ENCODE assay signal across 17 cellular contexts in genomic region chrX:17459596-17459995, GRCh38.
DNase-seq lines count a peak whose midpoint lies in the region; ATAC-seq and TF ChIP-seq lines count a peak whose summit lies in the region.
"Had no signal": no experiment of that assay in that cellular context is flagged by ENCODE, and none has a peak within 500 bp of the region (broad histone marks: within the 10 kb centered on the region; RNA-seq: fewer than 3 reads in every experiment).

No MANE protein-coding gene starts in this region.

- TF ChIP-seq CTCF in fibroblast of villous mesenchyme (IDR thresholded peaks at IDR 0.05; ENCODE audit: insufficient read depth, low read depth, low read length): no peak
- TF ChIP-seq CTCF in GM23338 (conservative IDR thresholded peaks at IDR 0.05; ENCODE audit: low read depth in 2 of 2): no peak

- DNase-seq in GM04504 (ENCODE audit: low read depth) (peak; percentile 27), adipocyte (ENCODE audit: low read depth) (peak; percentile 49), fibroblast of villous mesenchyme (ENCODE audit: low read depth) (peak; percentile 13), GM23338 (ENCODE audit: low spot score) (no peak), DMS79 (lab: John Stamatoyannopoulos, UW) (no peak)
- DNase-seq: activated CD8-positive, alpha-beta memory T cell treated with anti-CD3 and anti-CD28 coated beads for 24 hours; activated gamma-delta T cell; CD4-positive, alpha-beta memory T cell; effector CD8-positive, alpha-beta T cell; Kasumi-1; kidney glomerular epithelial cell; NCI-H510A treated with DMSO at 0.1 percent for 48 hours; PC-3 had no signal

- H3K9me3 ChIP-seq in adipocyte (ENCODE audit: control insufficient read depth, low read length) (no peaks in the 10 kb centered on the region), skeletal muscle satellite cell (replicated peaks; ENCODE audit: low read length) (no peaks in the 10 kb centered on the region)
- H3K9me3 ChIP-seq: mucosa of descending colon, stomach had no signal

- H3K4me2 ChIP-seq in skeletal muscle satellite cell (ENCODE audit: low read length): peak overlapping the region; percentile 4
- H3K4me2 ChIP-seq in GM23338: no peak overlapping the region

- H3K36me3 Mint-ChIP-seq in GM23338 (ENCODE audit: low read depth): no peaks in the 10 kb centered on the region
- H3K36me3 Mint-ChIP-seq: CD4-positive, alpha-beta memory T cell had no signal

- H3K79me2 ChIP-seq in GM23338 (replicated peaks; ENCODE audit: insufficient read depth): no peaks in the 10 kb centered on the region

- H4K20me1 ChIP-seq in GM23338 (replicated peaks; ENCODE audit: insufficient read depth): no peaks in the 10 kb centered on the region

- no peaks in the 10 kb centered on the region for H3K9me2 ChIP-seq in GM23338 (ENCODE audit: insufficient read depth)

- H3K4me1 ChIP-seq in adipocyte (ENCODE audit: control insufficient read depth, insufficient read depth, low read length) (peaks cover 17% of the 10 kb centered on the region), skeletal muscle satellite cell (ENCODE audit: control insufficient read depth, insufficient read depth, low read length) (no peaks in the 10 kb centered on the region), GM23338 (ENCODE audit: insufficient read depth) (no peaks in the 10 kb centered on the region; the same call in 1 of the 2 replicates)

- H3K4me3 ChIP-seq in adipocyte (ENCODE audit: low read length) (no peak overlapping the region), fibroblast of villous mesenchyme (ENCODE audit: low read depth, low read length) (no peak overlapping the region), skeletal muscle satellite cell (ENCODE audit: low read length) (no peak overlapping the region), GM23338 (no peak overlapping the region)
- H3K4me3 ChIP-seq: mucosa of descending colon, stomach had no signal

- H3K4me3 Mint-ChIP-seq in GM23338: no peak overlapping the region
- H3K4me3 Mint-ChIP-seq: CD4-positive, alpha-beta memory T cell had no signal

- H3K4me1 Mint-ChIP-seq in GM23338: peaks cover 41% of the 10 kb centered on the region
- H3K4me1 Mint-ChIP-seq: CD4-positive, alpha-beta memory T cell had no signal

- no peak overlapping the region for H2AFZ ChIP-seq in GM23338

- ATAC-seq in HG03159 (IDR thresholded peaks at IDR 0.05; ENCODE audit: unreplicated experiment) (no peak), GM23338 (no peak)
- ATAC-seq: mucosa of descending colon, PC-3 had no signal

- no peak overlapping the region for H3K27ac Mint-ChIP-seq in GM23338
- H3K27ac Mint-ChIP-seq: CD4-positive, alpha-beta memory T cell had no signal

- H3K27me3 ChIP-seq in adipocyte (replicated peaks; ENCODE audit: control insufficient read depth, insufficient read depth, low read length) (no peaks in the 10 kb centered on the region), skeletal muscle satellite cell (ENCODE audit: control insufficient read depth, insufficient read depth, low read length) (peaks cover 4% of the 10 kb centered on the region), GM23338 (ENCODE audit: insufficient read depth) (no peaks in the 10 kb centered on the region)
- H3K27me3 ChIP-seq: stomach had no signal

- no peak overlapping the region for H3K27ac ChIP-seq in GM23338 (ENCODE audit: low read depth)

- H3K9me3 Mint-ChIP-seq in GM23338: no peaks in the 10 kb centered on the region

- H3K9ac ChIP-seq in adipocyte (ENCODE audit: low read length): no peak overlapping the region
- no peak overlapping the region for H3K9ac ChIP-seq in skeletal muscle satellite cell (ENCODE audit: low read depth, low read length)

- H3K36me3 ChIP-seq in adipocyte (ENCODE audit: control insufficient read depth, insufficient read depth, low read length, severe bottlenecking) (no peaks in the 10 kb centered on the region), skeletal muscle satellite cell (ENCODE audit: insufficient read depth, low read length) (no peaks in the 10 kb centered on the region), GM23338 (ENCODE audit: insufficient read depth) (no peaks in the 10 kb centered on the region)
- H3K36me3 ChIP-seq: stomach had no signal

- no peaks in the 10 kb centered on the region for H3F3A ChIP-seq in GM23338 (replicated peaks; ENCODE audit: low read depth)

- H3K27me3 Mint-ChIP-seq in GM23338 (ENCODE audit: insufficient read depth, low read depth, poor library complexity): peaks cover 2% of the 10 kb centered on the region

TF ChIP-seq in GM23338, 12 proteins besides CTCF, POLR2A, EP300 and RAD21:
- no peak for TF ChIP-seq ZNF462 (CRISPR knock-in tag; IDR thresholded peaks at IDR 0.05)
- no peak for TF ChIP-seq JUNB (IDR thresholded peaks at IDR 0.05; ENCODE audit: unreplicated experiment)
- TF ChIP-seq CREB1 (CRISPR knock-in tag; IDR thresholded peaks at IDR 0.05; ENCODE audit: low read depth): no peak
- TF ChIP-seq ZNF331 (CRISPR knock-in tag; IDR thresholded peaks at IDR 0.05; ENCODE audit: low read depth): no peak
- no peak for TF ChIP-seq EZH2 (IDR thresholded peaks at IDR 0.05; ENCODE audit: low read depth, unreplicated experiment)

Comparison
In these comparisons a context has a peak if more than half of its experiments do, and no peak if none do; other contexts are left out.
1. DNase-seq: peak in GM04504 (single experiment), adipocyte (single experiment) and fibroblast of villous mesenchyme (single experiment); none in GM23338 (single experiment) and DMS79 (single experiment).